8 cellular contexts compared by ENCODE assay signal in genomic region chrX:22748093-22748999, GRCh38.
DNase-seq lines count a peak whose midpoint lies in the region; ATAC-seq and TF ChIP-seq lines count a peak whose summit lies in the region.

No MANE protein-coding gene starts in this region.

- POLR2A ChIA-PET in activated CD8-positive, alpha-beta T cell treated with anti-CD3 and anti-CD28 coated beads, Interleukin-2, amount 10 ng/mL, durations not matched to agents 7 days and 5 days (lab: Charles Lee): no interaction called here

- H3K4me3 ChIP-seq in AG10803 (ENCODE audit: low read length): no peak overlapping the region
- H3K4me3 ChIP-seq in fibroblast of mammary gland (ENCODE audit: control insufficient read depth, low read depth, low read length): no peak overlapping the region

- no peaks in the 10 kb centered on the region for H3K9me3 Mint-ChIP-seq in activated CD8-positive, alpha-beta T cell treated with anti-CD3 and anti-CD28 coated beads, Interleukin-2, amount 10 ng/mL, durations not matched to agents 7 days and 5 days (ENCODE audit: insufficient read depth)
- H3K9me3 Mint-ChIP-seq in nephron progenitor cell: no peaks in the 10 kb centered on the region

- CTCF ChIA-PET in activated CD8-positive, alpha-beta T cell treated with anti-CD3 and anti-CD28 coated beads, Interleukin-2, amount 10 ng/mL, durations not matched to agents 7 days and 5 days (lab: Charles Lee): interaction anchor here (0.6 to 2.1 kb wide), 9 partner anchors 9 to 763 kb away, joined by 3 to 16 read pairs (median 3); no protein-coding TSS in a partner anchor

- no peak overlapping the region for H3K27ac Mint-ChIP-seq in activated CD8-positive, alpha-beta T cell treated with anti-CD3 and anti-CD28 coated beads, Interleukin-2, amount 10 ng/mL, durations not matched to agents 7 days and 5 days
- H3K27ac Mint-ChIP-seq in nephron progenitor cell: no peak overlapping the region

- DNase-seq in AG10803 (ENCODE audit: low read depth) (peak; percentile 33), NCI-H524 (lab: John Stamatoyannopoulos, UW) (peak; percentile 22 to 69), fibroblast of mammary gland (ENCODE audit: low read depth) (peak; percentile 50), nephron progenitor cell (peak; percentile 58), NCI-H1048 (lab: John Stamatoyannopoulos, UW) (no peak)
- DNase-seq in activated CD8-positive, alpha-beta T cell treated with anti-CD3 and anti-CD28 coated beads, Interleukin-2, amount 10 ng/mL, durations not matched to agents 7 days and 5 days: peak; percentile 41

- TF ChIP-seq CTCF in AG10803 (conservative IDR thresholded peaks at IDR 0.05; ENCODE audit: low read length): peak; percentile 65
- TF ChIP-seq CTCF in fibroblast of mammary gland (conservative IDR thresholded peaks at IDR 0.05; ENCODE audit: control insufficient read depth, insufficient read depth, low read depth, low read length): peak; percentile 71
- peak; percentile 71 for TF ChIP-seq CTCF in nephron progenitor cell (IDR thresholded peaks at IDR 0.05)

- H3K4me1 Mint-ChIP-seq in activated CD8-positive, alpha-beta T cell treated with anti-CD3 and anti-CD28 coated beads, Interleukin-2, amount 10 ng/mL, durations not matched to agents 7 days and 5 days (ENCODE audit: low read depth): no peaks in the 10 kb centered on the region
- no peaks in the 10 kb centered on the region for H3K4me1 Mint-ChIP-seq in nephron progenitor cell

- ATAC-seq in GM18517 (IDR thresholded peaks at IDR 0.05; ENCODE audit: unreplicated experiment) (peak; percentile 85), HG03159 (IDR thresholded peaks at IDR 0.05; ENCODE audit: unreplicated experiment) (peak; percentile 94)
- no peak for ATAC-seq in activated CD8-positive, alpha-beta T cell treated with anti-CD3 and anti-CD28 coated beads, Interleukin-2, amount 10 ng/mL, durations not matched to agents 7 days and 5 days

- H3K27me3 Mint-ChIP-seq in activated CD8-positive, alpha-beta T cell treated with anti-CD3 and anti-CD28 coated beads, Interleukin-2, amount 10 ng/mL, durations not matched to agents 7 days and 5 days (ENCODE audit: low read depth): no peaks in the 10 kb centered on the region
- no peaks in the 10 kb centered on the region for H3K27me3 Mint-ChIP-seq in nephron progenitor cell (ENCODE audit: low read depth, poor library complexity)

- H3K4me3 Mint-ChIP-seq in activated CD8-positive, alpha-beta T cell treated with anti-CD3 and anti-CD28 coated beads, Interleukin-2, amount 10 ng/mL, durations not matched to agents 7 days and 5 days: no peak overlapping the region
- H3K4me3 Mint-ChIP-seq in nephron progenitor cell: no peak overlapping the region

- no peaks in the 10 kb centered on the region for H3K36me3 Mint-ChIP-seq in activated CD8-positive, alpha-beta T cell treated with anti-CD3 and anti-CD28 coated beads, Interleukin-2, amount 10 ng/mL, durations not matched to agents 7 days and 5 days (ENCODE audit: low read depth)
- H3K36me3 Mint-ChIP-seq in nephron progenitor cell (ENCODE audit: low read depth): no peaks in the 10 kb centered on the region
